ENCODE assay signal across 9 cellular contexts in genomic region chr6:89035252-89036106, GRCh38. TPM values are rescaled to one million over a fixed set of nuclear protein-coding genes. Genes with fewer than 3 reads are reported as not detected.
DNase-seq lines count a peak whose midpoint lies in the region; ATAC-seq and TF ChIP-seq lines count a peak whose summit lies in the region.
"Had no signal": no experiment of that assay in that cellular context is flagged by ENCODE, and none has a peak within 500 bp of the region (broad histone marks: within the 10 kb centered on the region; RNA-seq: fewer than 3 reads in every experiment).

No MANE protein-coding gene starts in this region.

- H3K27me3 ChIP-seq in body of pancreas: no peaks in the 10 kb centered on the region
- no peaks in the 10 kb centered on the region for H3K27me3 ChIP-seq in left lung
- H3K27me3 ChIP-seq in thymus (ENCODE audit: control insufficient read depth, insufficient read depth): no peaks in the 10 kb centered on the region

- peak in 2 of 3 donors; percentile 51 to 52 for TF ChIP-seq POLR2A in body of pancreas (IDR thresholded peaks at IDR 0.05)

- TF ChIP-seq CTCF in body of pancreas (IDR thresholded peaks at IDR 0.05) (peak in 1 of 7 experiments; percentile 10), left lung (IDR thresholded peaks at IDR 0.05) (no peak)

- no peak overlapping the region for H3K4me3 ChIP-seq in body of pancreas
- H3K4me3 ChIP-seq in left lung: no peak overlapping the region
- no peak overlapping the region for H3K4me3 ChIP-seq in thymus (ENCODE audit: low read length)

- H3K4me1 ChIP-seq in body of pancreas (peaks cover 40% of the 10 kb centered on the region), left lung (peaks cover 11 to 49% of the 10 kb centered on the region in 2 donors), thymus (ENCODE audit: control insufficient read depth, insufficient read depth, low read length) (no peaks in the 10 kb centered on the region)

- H3K9me3 ChIP-seq in body of pancreas (no peaks in the 10 kb centered on the region), left lung (peaks cover 0 to 13% of the 10 kb centered on the region in 2 donors), thymus (ENCODE audit: control insufficient read depth) (no peaks in the 10 kb centered on the region)

- 24 to 28% methylated on average over 14 of the region's 14 CpGs for WGBS in body of pancreas, 2 donors
- whole genome bisulfite sequencing in thymus: 92% methylated on average over 14 of the region's 14 CpGs

- H3K36me3 ChIP-seq in body of pancreas (replicated peaks in 1 of 2; ENCODE audit: insufficient read depth in 1 of 2, low read depth in 2 of 2) (no peaks in the 10 kb centered on the region), left lung (no peaks in the 10 kb centered on the region), thymus (ENCODE audit: control insufficient read depth, insufficient read depth) (no peaks in the 10 kb centered on the region)

- intact Hi-C loops in body of pancreas (cut with DNase I): no loop called here
- intact Hi-C loops in left lung (cut with DNase I): no loop called here

- H3K27ac ChIP-seq in body of pancreas (peak overlapping the region; percentile 86 to 95 (median 91)), left lung (peak overlapping the region; percentile 83 to 91), thymus (ENCODE audit: low read depth) (peak overlapping the region; percentile 76)
- H3K27ac ChIP-seq: 22Rv1 had no signal

- ATAC-seq in body of pancreas (peak; percentile 89), left lung (peak; percentile 83), HG02678 (IDR thresholded peaks at IDR 0.05; ENCODE audit: unreplicated experiment) (no peak)
- no peak for ATAC-seq in activated CD4-positive, CD25-positive, alpha-beta regulatory T cell treated with anti-CD3 and anti-CD28 coated beads, Interleukin-2, amount 50 U/mL, for 24 hours

- DNase-seq in DMS 273 (lab: John Stamatoyannopoulos, UW; ENCODE audit: unreplicated experiment): peak; percentile 28
- DNase-seq in DMS 273 treated with DMSO at 0.1 percent for 48 hours (lab: John Stamatoyannopoulos, UW): no peak
- peak; percentile 79 to 92 (median 84) for DNase-seq in body of pancreas
- DNase-seq in left lung: peak in 1 of 2 donors; percentile 83
- DNase-seq in NCI-H2029 treated with DMSO at 0.1 percent for 48 hours (lab: John Stamatoyannopoulos, UW): no peak

RNA-seq across cellular contexts. Expression of gene PNRC1, which starts 45.1 kb away (rescaled TPM):
- total RNA-seq in body of pancreas (100 to 1,000 TPM; 133 to 179 TPM), left lung (100 to 1,000 TPM; 143 to 153 TPM)
- 230 TPM for polyA plus RNA-seq in thymus

Comparison
In these comparisons a context has a peak if more than half of its experiments do, and no peak if none do; other contexts are left out.
1. DNase-seq: peak in DMS 273 (single experiment) and body of pancreas (4 of 4); none in DMS 273 treated with DMSO at 0.1 percent for 48 hours (single experiment) and NCI-H2029 treated with DMSO at 0.1 percent for 48 hours (single experiment).
2. ATAC-seq: peak in body of pancreas (single experiment) and left lung (single experiment); none in HG02678 (single experiment) and activated CD4-positive, CD25-positive, alpha-beta regulatory T cell treated with anti-CD3 and anti-CD28 coated beads, Interleukin-2, amount 50 U/mL, for 24 hours (0 of 2).
3. Peak in every context shown above with its lines, with median percentiles within 50 percentile points of each other: H3K27ac ChIP-seq.